Comparison of ENCODE assay signal across 26 cellular contexts in the genomic region with DNA sequence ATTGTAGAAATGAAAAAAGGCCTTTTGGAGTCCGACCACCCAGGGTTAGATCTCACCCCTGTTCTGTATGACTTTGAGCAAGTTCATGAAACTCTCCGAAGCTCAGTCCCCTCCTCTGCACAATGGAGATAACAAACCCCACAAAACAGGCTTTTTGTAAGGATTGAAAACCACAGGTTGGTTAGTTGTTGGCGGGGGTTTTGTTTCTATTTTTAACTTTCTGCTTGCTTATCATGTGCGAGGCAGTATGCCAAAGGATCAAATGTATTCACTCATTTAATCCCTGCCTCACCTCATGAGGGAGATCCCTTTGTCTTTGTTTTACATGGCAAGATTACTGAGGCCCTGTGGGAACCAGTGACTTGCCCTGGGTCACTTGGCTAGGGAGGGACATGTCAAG.
"Had no signal": no experiment of that assay in that cellular context is flagged by ENCODE, and none has a peak within 500 bp of the region (broad histone marks: within the 10 kb centered on the region; RNA-seq: fewer than 3 reads in every experiment).

No MANE protein-coding gene starts in this region.

- H3K9ac ChIP-seq: SK-N-SH had no signal

- H3K4me2 ChIP-seq: PC-9, SK-N-SH had no signal

- DNase-seq: activated CD4-positive, alpha-beta T cell treated with anti-CD3 and anti-CD28 coated beads, Interleukin-2, amount 10 ng/mL, durations not matched to agents 24 days and 14 days; activated CD4-positive, alpha-beta T cell treated with anti-CD3 and anti-CD28 coated beads, Interleukin-2, amount 50 U/mL, for 4 hours; activated CD8-positive, alpha-beta T cell treated with anti-CD3 and anti-CD28 coated beads for 36 hours; activated gamma-delta T cell; activated naive CD4-positive, alpha-beta T cell treated with Interleukin-2 at 50 U/mL for 16 hours; activated naive CD8-positive, alpha-beta T cell treated with anti-CD3 and anti-CD28 coated beads, Interleukin-2, amount 10 ng/mL, durations not matched to agents 7 days and 5 days; activated T-cell treated with anti-CD3 and anti-CD28 coated beads, Interleukin-2, amount 50 U/mL, for 1 hour; amygdala; body of pancreas; NCI-H1105 treated with DMSO at 0.1 percent for 48 hours; NCI-H1436; NCI-H1694; NCI-H1930; NCI-H2081 treated with DMSO at 0.1 percent for 48 hours; NCI-H226; NCI-H446 treated with DMSO at 0.1 percent for 48 hours; NCI-H524; NCI-H69; NCI-H82; NK-92 treated with Interleukin-12 subunit alpha and Interleukin-12 subunit beta, amount 100 ng/mL, for 24 hours; PC-9; SHP77; SK-N-SH had no signal

- H3K9me3 ChIP-seq: ascending aorta, body of pancreas, breast epithelium, SJSA1, SK-N-SH had no signal

- ATAC-seq: activated CD8-positive, alpha-beta T cell treated with anti-CD3 and anti-CD28 coated beads for 36 hours; body of pancreas had no signal

- H3K27ac ChIP-seq: ascending aorta, body of pancreas, breast epithelium, PC-9, SJSA1 had no signal

- H3K4me3 ChIP-seq: ascending aorta, body of pancreas, breast epithelium, PC-9, SJSA1 had no signal

- H3K4me1 ChIP-seq: ascending aorta, body of pancreas, breast epithelium, SJSA1 had no signal

- H3K27me3 ChIP-seq: ascending aorta, body of pancreas, breast epithelium, SJSA1 had no signal

- H3K36me3 ChIP-seq: ascending aorta, breast epithelium, SJSA1 had no signal
